23 cellular contexts compared by ENCODE assay signal in genomic region chr14:61911534-61911933, GRCh38.
DNase-seq lines count a peak whose midpoint lies in the region; ATAC-seq, FAIRE-seq and TF ChIP-seq lines count a peak whose summit lies in the region.
"Had no signal": no experiment of that assay in that cellular context is flagged by ENCODE, and none has a peak within 500 bp of the region (broad histone marks: within the 10 kb centered on the region; RNA-seq: fewer than 3 reads in every experiment).

No MANE protein-coding gene starts in this region.

- RAD21 ChIA-PET in GM12878 (lab: Charles Lee; ENCODE audit: unreplicated experiment): interaction anchor here (0.9 kb wide), 1 partner anchor 13 kb away, joined by 3 read pairs; no protein-coding TSS in a partner anchor

- no peak overlapping the region for H3K27ac Mint-ChIP-seq in activated CD8-positive, alpha-beta T cell treated with anti-CD3 and anti-CD28 coated beads, Interleukin-2, amount 10 ng/mL, durations not matched to agents 7 days and 5 days
- H3K27ac Mint-ChIP-seq: activated CD8-positive, alpha-beta T cell treated with anti-CD3 and anti-CD28 coated beads for 36 hours; activated naive CD8-positive, alpha-beta T cell; H9; natural killer cell treated with Interleukin-12 subunit alpha and Interleukin-12 subunit beta and Interleukin-15 and Interleukin-18, amount 100 ng/mL, for 72 hours had no signal

- DNase-seq in DMS53 (lab: John Stamatoyannopoulos, UW): peak; percentile 40
- DNase-seq in DMS53 treated with DMSO at 0.1 percent for 48 hours (lab: John Stamatoyannopoulos, UW; ENCODE audit: unreplicated experiment): no peak
- peak; percentile 61 to 85 (median 71) for DNase-seq in NCI-H1417 (lab: John Stamatoyannopoulos, UW)
- no peak for DNase-seq in GM12878 (ENCODE audit: low read depth, low spot score)
- peak; percentile 5 for DNase-seq in small intestine
- DNase-seq in HUDEP-2 (lab: John Stamatoyannopoulos, UW; ENCODE audit: unreplicated experiment in 76 of 76): no peak
- no peak for DNase-seq in NCI-H510A (lab: John Stamatoyannopoulos, UW)
- DNase-seq in activated CD8-positive, alpha-beta T cell treated with anti-CD3 and anti-CD28 coated beads, Interleukin-2, amount 10 ng/mL, durations not matched to agents 7 days and 5 days: no peak
- DNase-seq: 8988T; activated CD8-positive, alpha-beta T cell treated with anti-CD3 and anti-CD28 coated beads for 36 hours; activated T-cell treated with anti-CD3 and anti-CD28 coated beads, Interleukin-2, amount 50 U/mL, for 4 hours; cortex of kidney; DMS153; H9; KG1; NCI-H1092; NCI-H446; SHP77 treated with DMSO at 0.1 percent for 48 hours; stimulated activated CD8-positive, alpha-beta memory T cell treated with anti-CD3 and anti-CD28 coated beads, Interleukin-4, amount 100 ng/mL, for 48 hours had no signal

- no peaks in the 10 kb centered on the region for H4K20me1 ChIP-seq in GM12878 (ENCODE audit: control insufficient read depth, insufficient read depth)

- H3K27ac ChIP-seq in GM12878 (ENCODE audit: control insufficient read depth, insufficient read depth) (no peak overlapping the region), small intestine (ENCODE audit: low read depth in 1 of 2, low read length in 1 of 2) (no peak overlapping the region)
- H3K27ac ChIP-seq: suprapubic skin, VCaP had no signal

- H3K4me3 ChIP-seq in GM12878 (no peak overlapping the region), small intestine (ENCODE audit: low read depth in 1 of 2, low read length in 2 of 2) (no peak overlapping the region)
- H3K4me3 ChIP-seq: suprapubic skin had no signal

- no peaks in the 10 kb centered on the region for H3K79me2 ChIP-seq in GM12878 (ENCODE audit: control insufficient read depth, insufficient read depth, low read length)

- H2AFZ ChIP-seq in GM12878 (ENCODE audit: control insufficient read depth, low read depth, low read length): no peak overlapping the region

- no peak for TF ChIP-seq CTCF in GM12878 (IDR thresholded peaks at IDR 0.05 in 2 of 3, conservative IDR thresholded peaks at IDR 0.05 in 1 of 3; ENCODE audit: control insufficient read depth in 2 of 3, extremely low read depth in 1 of 3, insufficient read depth in 1 of 3, low read depth in 3 of 3, low read length in 3 of 3)

- H3K9me3 ChIP-seq in GM12878 (replicated peaks; ENCODE audit: control insufficient read depth, insufficient read depth, low read length) (no peaks in the 10 kb centered on the region), small intestine (ENCODE audit: control insufficient read depth, low read depth) (no peaks in the 10 kb centered on the region)
- H3K9me3 ChIP-seq: suprapubic skin had no signal

- ATAC-seq in GM12878: no peak
- ATAC-seq in activated CD8-positive, alpha-beta T cell treated with anti-CD3 and anti-CD28 coated beads, Interleukin-2, amount 10 ng/mL, durations not matched to agents 7 days and 5 days: no peak
- ATAC-seq: activated CD8-positive, alpha-beta T cell treated with anti-CD3 and anti-CD28 coated beads for 36 hours; activated T-cell treated with anti-CD3 and anti-CD28 coated beads, Interleukin-2, amount 50 U/mL, for 4 hours; natural killer cell treated with Interleukin-12 subunit alpha and Interleukin-12 subunit beta and Interleukin-15 and Interleukin-18, amount 100 ng/mL, for 72 hours had no signal

- SMC1A ChIA-PET in GM12878 (lab: Charles Lee; ENCODE audit: uncharacterized antibody, unreplicated experiment): interaction anchor here (1.1 kb wide), 1 partner anchor 9 kb away, joined by 3 read pairs; no protein-coding TSS in a partner anchor

- CTCF ChIA-PET in GM12878 (lab: Yijun Ruan, JAX): interaction anchor here (1.0 to 1.2 kb wide), 2 partner anchors 21 to 70 kb away, joined by 3 read pairs; no protein-coding TSS in a partner anchor
- CTCF ChIA-PET in activated CD8-positive, alpha-beta T cell treated with anti-CD3 and anti-CD28 coated beads, Interleukin-2, amount 10 ng/mL, durations not matched to agents 7 days and 5 days (lab: Charles Lee): interaction anchor here (1.2 kb wide), 1 partner anchor 18 kb away, joined by 3 read pairs; no protein-coding TSS in a partner anchor

- 1% methylated on average over 4 of the region's 4 CpGs for WGBS in GM12878 (ENCODE audit: insufficient coverage, insufficient replicate concordance, low lambda C conversion rate, missing lambda C conversion rate)
- WGBS in small intestine, 3 donors: 31 to 32% (median 31%) methylated on average over 4 of the region's 4 CpGs

- no peak for TF ChIP-seq EP300 in GM12878 (IDR thresholded peaks at IDR 0.05; ENCODE audit: borderline replicate concordance in 1 of 2, control insufficient read depth in 1 of 2, low read depth in 2 of 2, low read length in 2 of 2)

- no peaks in the 10 kb centered on the region for H3K36me3 ChIP-seq in GM12878 (ENCODE audit: control insufficient read depth in 2 of 2, insufficient read depth in 2 of 2, low read length in 1 of 2)
- no peaks in the 10 kb centered on the region for H3K36me3 ChIP-seq in small intestine (ENCODE audit: control insufficient read depth in 2 of 2, insufficient read depth in 2 of 2, low read length in 2 of 2)
- H3K36me3 ChIP-seq: suprapubic skin had no signal

- no peak overlapping the region for H3K4me3 Mint-ChIP-seq in activated CD8-positive, alpha-beta T cell treated with anti-CD3 and anti-CD28 coated beads, Interleukin-2, amount 10 ng/mL, durations not matched to agents 7 days and 5 days
- H3K4me3 Mint-ChIP-seq: activated CD8-positive, alpha-beta T cell treated with anti-CD3 and anti-CD28 coated beads for 36 hours; activated naive CD8-positive, alpha-beta T cell; activated T-cell treated with anti-CD3 and anti-CD28 coated beads, Interleukin-2, amount 50 U/mL, for 4 hours; H9; natural killer cell treated with Interleukin-12 subunit alpha and Interleukin-12 subunit beta and Interleukin-15 and Interleukin-18, amount 100 ng/mL, for 72 hours had no signal

- H3K4me1 ChIP-seq in GM12878 (ENCODE audit: control insufficient read depth, insufficient read depth, low read length) (no peaks in the 10 kb centered on the region), small intestine (ENCODE audit: control insufficient read depth in 2 of 2, insufficient read depth in 1 of 2, low read depth in 1 of 2, low read length in 1 of 2) (no peaks in the 10 kb centered on the region)
- H3K4me1 ChIP-seq: suprapubic skin had no signal

- no peak overlapping the region for H3K9ac ChIP-seq in GM12878 (ENCODE audit: control insufficient read depth, insufficient read depth, low read length)

- peak overlapping the region; percentile 22; the same call in 1 of the 2 replicates for H3K4me2 ChIP-seq in GM12878 (ENCODE audit: control insufficient read depth, insufficient read depth)

- BruUV-seq in GM12878 (replicated peaks; lab: Mats Ljungman, UMichigan): no TSS peak

- no peaks in the 10 kb centered on the region for H3K36me3 Mint-ChIP-seq in activated CD8-positive, alpha-beta T cell treated with anti-CD3 and anti-CD28 coated beads, Interleukin-2, amount 10 ng/mL, durations not matched to agents 7 days and 5 days (ENCODE audit: low read depth)
- H3K36me3 Mint-ChIP-seq: activated naive CD8-positive, alpha-beta T cell; natural killer cell treated with Interleukin-12 subunit alpha and Interleukin-12 subunit beta and Interleukin-15 and Interleukin-18, amount 100 ng/mL, for 72 hours had no signal

- H3K27me3 Mint-ChIP-seq in activated CD8-positive, alpha-beta T cell treated with anti-CD3 and anti-CD28 coated beads, Interleukin-2, amount 10 ng/mL, durations not matched to agents 7 days and 5 days (ENCODE audit: low read depth): peaks cover 26% of the 10 kb centered on the region

- no peak for TF ChIP-seq RAD21 in GM12878 (IDR thresholded peaks at IDR 0.05; ENCODE audit: insufficient read depth, low read depth, low read length)

- no peaks in the 10 kb centered on the region for H3K4me1 Mint-ChIP-seq in activated CD8-positive, alpha-beta T cell treated with anti-CD3 and anti-CD28 coated beads, Interleukin-2, amount 10 ng/mL, durations not matched to agents 7 days and 5 days (ENCODE audit: low read depth)
- H3K4me1 Mint-ChIP-seq: H9 had no signal

- intact Hi-C loops in GM12878 (cut with micrococcal nuclease; ENCODE audit: unreplicated experiment): no loop called here

- POLR2A ChIA-PET in GM12878 (lab: Charles Lee): interaction anchor here (0.6 kb wide), 1 partner anchor 675 kb away, joined by 4 read pairs; no protein-coding TSS in a partner anchor
- POLR2A ChIA-PET in activated CD8-positive, alpha-beta T cell treated with anti-CD3 and anti-CD28 coated beads, Interleukin-2, amount 10 ng/mL, durations not matched to agents 7 days and 5 days (lab: Charles Lee): no interaction called here

- TF ChIP-seq POLR2A in GM12878 (IDR thresholded peaks at IDR 0.05; ENCODE audit: low read depth, low read length): no peak

- in situ Hi-C loops in GM12878 (cut with MboI): no loop called here

- H3K27me3 ChIP-seq in GM12878 (replicated peaks in 1 of 2; ENCODE audit: control insufficient read depth in 2 of 2, insufficient read depth in 2 of 2, low read length in 1 of 2) (no peaks in the 10 kb centered on the region; a peak in 2 of 4 replicates), small intestine (ENCODE audit: control insufficient read depth in 2 of 2, insufficient read depth in 2 of 2, low read length in 2 of 2) (no peaks in the 10 kb centered on the region)
- H3K27me3 ChIP-seq: suprapubic skin had no signal

- FAIRE-seq in GM12878 (lab: Jason Lieb, UNC): no peak
- no peak for FAIRE-seq in small intestine (lab: Jason Lieb, UNC)

- H3K9me3 Mint-ChIP-seq in activated CD8-positive, alpha-beta T cell treated with anti-CD3 and anti-CD28 coated beads, Interleukin-2, amount 10 ng/mL, durations not matched to agents 7 days and 5 days (ENCODE audit: insufficient read depth): no peaks in the 10 kb centered on the region
- H3K9me3 Mint-ChIP-seq: activated CD8-positive, alpha-beta T cell treated with anti-CD3 and anti-CD28 coated beads for 36 hours; activated T-cell treated with anti-CD3 and anti-CD28 coated beads, Interleukin-2, amount 50 U/mL, for 4 hours; H9; natural killer cell treated with Interleukin-12 subunit alpha and Interleukin-12 subunit beta and Interleukin-15 and Interleukin-18, amount 100 ng/mL, for 72 hours had no signal

TF ChIP-seq in GM12878, 131 proteins besides CTCF, POLR2A, EP300 and RAD21:
- TF ChIP-seq CBFB (IDR thresholded peaks at IDR 0.05; ENCODE audit: low read depth) (no peak), RCOR1 (conservative IDR thresholded peaks at IDR 0.05; ENCODE audit: low read depth, low read length) (no peak), BCL11A (IDR thresholded peaks at IDR 0.05; ENCODE audit: low read depth, low read length) (no peak)

Comparison
In these comparisons a context has a peak if more than half of its experiments do, and no peak if none do; other contexts are left out.
1. DNase-seq: peak in DMS53 (single experiment), NCI-H1417 (3 of 3) and small intestine (single experiment); none in DMS53 treated with DMSO at 0.1 percent for 48 hours (single experiment), GM12878 (single experiment), HUDEP-2 (0 of 76), NCI-H510A (single experiment) and activated CD8-positive, alpha-beta T cell treated with anti-CD3 and anti-CD28 coated beads, Interleukin-2, amount 10 ng/mL, durations not matched to agents 7 days and 5 days (single experiment).